Comparison of ENCODE assay signal across 1 cellular context in the genomic region with DNA sequence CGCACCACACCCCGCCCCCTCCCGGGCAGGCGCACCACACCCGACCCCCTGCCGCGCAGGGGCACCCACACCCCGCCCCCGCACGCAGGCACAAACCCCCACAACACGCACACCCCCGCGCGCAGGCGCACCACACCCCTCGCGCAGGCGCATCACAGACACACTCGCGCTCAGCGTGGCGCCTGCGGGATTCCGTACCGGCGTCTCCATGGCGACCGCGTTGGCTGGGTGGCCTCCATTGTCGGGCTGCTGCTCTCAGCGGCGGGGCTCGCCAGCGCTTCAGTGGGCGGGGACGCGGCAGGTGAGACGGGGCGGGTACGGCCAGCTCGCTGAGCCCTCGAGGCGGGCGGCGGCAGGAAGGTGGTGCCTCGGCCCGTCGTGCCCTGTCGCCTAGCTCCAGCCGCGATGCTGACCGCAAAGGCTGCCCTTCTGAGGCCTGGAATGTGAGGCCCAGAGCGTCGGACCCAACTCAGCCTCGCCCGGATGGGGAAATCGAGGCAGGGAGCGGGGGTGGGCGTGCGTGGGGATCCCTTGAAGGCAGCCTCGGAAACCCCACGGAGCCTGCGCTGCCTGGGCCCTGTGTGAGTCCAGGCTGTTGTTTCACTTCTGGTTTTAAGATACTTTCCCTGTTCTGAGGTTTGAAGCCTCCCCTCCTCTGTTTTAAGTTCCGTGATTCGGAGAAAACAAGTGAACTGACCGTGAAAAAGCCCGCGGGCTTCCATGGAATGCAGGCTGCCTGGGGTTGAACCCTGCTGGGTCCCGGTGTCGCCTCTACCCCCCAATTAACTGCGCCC.
TF ChIP-seq lines count a peak whose summit lies in the region.

LRRC27 (plus strand) TSS at position 238 of the 794 bp plus-strand sequence. CDS start 1,332 bp downstream, outside the sequence.

TF ChIP-seq in A549, 52 proteins besides CTCF, POLR2A, EP300 and RAD21 (continued from another document):
- TF ChIP-seq, protein P1, sequence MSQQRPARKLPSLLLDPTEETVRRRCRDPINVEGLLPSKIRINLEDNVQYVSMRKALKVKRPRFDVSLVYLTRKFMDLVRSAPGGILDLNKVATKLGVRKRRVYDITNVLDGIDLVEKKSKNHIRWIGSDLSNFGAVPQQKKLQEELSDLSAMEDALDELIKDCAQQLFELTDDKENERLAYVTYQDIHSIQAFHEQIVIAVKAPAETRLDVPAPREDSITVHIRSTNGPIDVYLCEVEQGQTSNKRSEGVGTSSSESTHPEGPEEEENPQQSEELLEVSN (IDR thresholded peaks at IDR 0.05; ENCODE audit: borderline replicate concordance, low read depth): no peak; the same call in 1 of the 2 replicates
- no peak for TF ChIP-seq MAFK (IDR thresholded peaks at IDR 0.05; ENCODE audit: partially characterized antibody)
- TF ChIP-seq, protein P2, sequence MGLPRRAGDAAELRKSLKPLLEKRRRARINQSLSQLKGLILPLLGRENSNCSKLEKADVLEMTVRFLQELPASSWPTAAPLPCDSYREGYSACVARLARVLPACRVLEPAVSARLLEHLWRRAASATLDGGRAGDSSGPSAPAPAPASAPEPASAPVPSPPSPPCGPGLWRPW (IDR thresholded peaks at IDR 0.05): no peak
- TF ChIP-seq TP53 (CRISPR knock-in tag; IDR thresholded peaks at IDR 0.05): no peak
- no peak for TF ChIP-seq RCOR1 (IDR thresholded peaks at IDR 0.05; ENCODE audit: low read depth, low read length)
- no peak for TF ChIP-seq SREBF2 (IDR thresholded peaks at IDR 0.05)
- peak; percentile 68 for TF ChIP-seq PHF8 (IDR thresholded peaks at IDR 0.05; ENCODE audit: borderline replicate concordance, low read depth)
- TF ChIP-seq KDM1A (IDR thresholded peaks at IDR 0.05; ENCODE audit: low read depth): no peak
- no peak for TF ChIP-seq EHMT2 (IDR thresholded peaks at IDR 0.05; ENCODE audit: low read depth)
- TF ChIP-seq, protein P3, sequence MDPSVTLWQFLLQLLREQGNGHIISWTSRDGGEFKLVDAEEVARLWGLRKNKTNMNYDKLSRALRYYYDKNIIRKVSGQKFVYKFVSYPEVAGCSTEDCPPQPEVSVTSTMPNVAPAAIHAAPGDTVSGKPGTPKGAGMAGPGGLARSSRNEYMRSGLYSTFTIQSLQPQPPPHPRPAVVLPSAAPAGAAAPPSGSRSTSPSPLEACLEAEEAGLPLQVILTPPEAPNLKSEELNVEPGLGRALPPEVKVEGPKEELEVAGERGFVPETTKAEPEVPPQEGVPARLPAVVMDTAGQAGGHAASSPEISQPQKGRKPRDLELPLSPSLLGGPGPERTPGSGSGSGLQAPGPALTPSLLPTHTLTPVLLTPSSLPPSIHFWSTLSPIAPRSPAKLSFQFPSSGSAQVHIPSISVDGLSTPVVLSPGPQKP (IDR thresholded peaks at IDR 0.05; ENCODE audit: low read depth, low read length): no peak
- no peak for TF ChIP-seq FOXS1 (CRISPR knock-in tag; IDR thresholded peaks at IDR 0.05)
- TF ChIP-seq HOXB13 (CRISPR knock-in tag; IDR thresholded peaks at IDR 0.05; ENCODE audit: low read depth): no peak
- no peak for TF ChIP-seq JUNB (IDR thresholded peaks at IDR 0.05)
- no peak for TF ChIP-seq NR3C1 (IDR thresholded peaks at IDR 0.05)
- no peak for TF ChIP-seq FOSL2 (IDR thresholded peaks at IDR 0.05)
- no peak for TF ChIP-seq FOSL2 (CRISPR knock-in tag; IDR thresholded peaks at IDR 0.05)
- TF ChIP-seq ZSCAN20 (CRISPR knock-in tag; IDR thresholded peaks at IDR 0.05): no peak
- TF ChIP-seq ESRRA (IDR thresholded peaks at IDR 0.05; ENCODE audit: borderline replicate concordance, low read length): no peak
- no peak for TF ChIP-seq ZC3H11A (IDR thresholded peaks at IDR 0.05)
- no peak for TF ChIP-seq CHD2 (IDR thresholded peaks at IDR 0.05; ENCODE audit: low read length, partially characterized antibody)
- no peak for TF ChIP-seq KDM5A (IDR thresholded peaks at IDR 0.05)
- no peak for TF ChIP-seq RARB (CRISPR knock-in tag; IDR thresholded peaks at IDR 0.05)
- TF ChIP-seq MYC (IDR thresholded peaks at IDR 0.05; ENCODE audit: borderline replicate concordance, low read length): peak; percentile 87
- TF ChIP-seq, protein P4, sequence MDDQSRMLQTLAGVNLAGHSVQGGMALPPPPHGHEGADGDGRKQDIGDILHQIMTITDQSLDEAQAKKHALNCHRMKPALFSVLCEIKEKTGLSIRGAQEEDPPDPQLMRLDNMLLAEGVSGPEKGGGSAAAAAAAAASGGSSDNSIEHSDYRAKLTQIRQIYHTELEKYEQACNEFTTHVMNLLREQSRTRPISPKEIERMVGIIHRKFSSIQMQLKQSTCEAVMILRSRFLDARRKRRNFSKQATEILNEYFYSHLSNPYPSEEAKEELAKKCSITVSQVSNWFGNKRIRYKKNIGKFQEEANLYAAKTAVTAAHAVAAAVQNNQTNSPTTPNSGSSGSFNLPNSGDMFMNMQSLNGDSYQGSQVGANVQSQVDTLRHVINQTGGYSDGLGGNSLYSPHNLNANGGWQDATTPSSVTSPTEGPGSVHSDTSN (IDR thresholded peaks at IDR 0.05): no peak; the same call in 1 of the 2 replicates
- TF ChIP-seq CEBPB (IDR thresholded peaks at IDR 0.05): no peak
- TF ChIP-seq MAZ (IDR thresholded peaks at IDR 0.05; ENCODE audit: borderline replicate concordance, low read depth, low read length): peak; percentile 88
